In the genomic region with DNA sequence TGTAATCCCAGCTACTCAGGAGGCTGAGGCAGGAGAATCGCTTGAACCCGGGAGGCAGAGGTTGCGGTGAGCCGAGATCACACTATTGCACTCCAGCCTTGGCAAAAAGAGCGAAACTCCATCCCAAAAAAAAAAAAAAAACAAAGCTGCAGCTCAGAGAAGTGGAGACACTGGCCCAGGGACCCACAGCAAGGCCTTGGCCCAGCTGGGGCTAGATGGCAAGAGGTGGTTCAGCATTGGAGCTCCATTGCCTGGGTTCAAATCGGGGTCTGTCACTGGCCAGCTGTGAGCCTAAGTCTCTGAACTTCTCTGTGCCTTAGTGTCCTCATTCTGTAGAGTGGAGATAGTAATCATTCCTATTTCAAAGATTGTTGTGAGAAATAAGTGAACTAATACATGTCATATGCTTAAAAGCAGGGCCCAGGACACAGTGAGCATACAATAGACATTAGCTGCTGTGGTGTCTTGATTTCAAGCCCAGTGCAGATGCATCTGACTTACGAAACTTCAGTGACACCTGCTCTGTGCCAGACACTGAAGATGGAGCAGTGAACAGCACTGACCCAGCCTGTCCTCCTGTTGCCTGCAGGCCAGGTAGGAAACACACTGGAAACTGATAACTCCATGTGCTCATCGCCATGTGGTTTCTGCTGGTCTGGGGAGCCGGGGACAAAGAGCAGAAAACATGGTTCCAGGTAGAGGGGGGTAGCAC, we compare ENCODE assay signal across 1 cellular context.
TF ChIP-seq lines count a peak whose summit lies in the region.

No MANE protein-coding gene starts in this region.

TF ChIP-seq in HEK293, 187 proteins besides CTCF, POLR2A, EP300 and RAD21 (continued from another document):
- TF ChIP-seq, protein P1, sequence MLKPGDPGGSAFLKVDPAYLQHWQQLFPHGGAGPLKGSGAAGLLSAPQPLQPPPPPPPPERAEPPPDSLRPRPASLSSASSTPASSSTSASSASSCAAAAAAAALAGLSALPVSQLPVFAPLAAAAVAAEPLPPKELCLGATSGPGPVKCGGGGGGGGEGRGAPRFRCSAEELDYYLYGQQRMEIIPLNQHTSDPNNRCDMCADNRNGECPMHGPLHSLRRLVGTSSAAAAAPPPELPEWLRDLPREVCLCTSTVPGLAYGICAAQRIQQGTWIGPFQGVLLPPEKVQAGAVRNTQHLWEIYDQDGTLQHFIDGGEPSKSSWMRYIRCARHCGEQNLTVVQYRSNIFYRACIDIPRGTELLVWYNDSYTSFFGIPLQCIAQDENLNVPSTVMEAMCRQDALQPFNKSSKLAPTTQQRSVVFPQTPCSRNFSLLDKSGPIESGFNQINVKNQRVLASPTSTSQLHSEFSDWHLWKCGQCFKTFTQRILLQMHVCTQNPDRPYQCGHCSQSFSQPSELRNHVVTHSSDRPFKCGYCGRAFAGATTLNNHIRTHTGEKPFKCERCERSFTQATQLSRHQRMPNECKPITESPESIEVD (tag by site-specific recombination; IDR thresholded peaks at IDR 0.05): no peak
- TF ChIP-seq, protein P2, sequence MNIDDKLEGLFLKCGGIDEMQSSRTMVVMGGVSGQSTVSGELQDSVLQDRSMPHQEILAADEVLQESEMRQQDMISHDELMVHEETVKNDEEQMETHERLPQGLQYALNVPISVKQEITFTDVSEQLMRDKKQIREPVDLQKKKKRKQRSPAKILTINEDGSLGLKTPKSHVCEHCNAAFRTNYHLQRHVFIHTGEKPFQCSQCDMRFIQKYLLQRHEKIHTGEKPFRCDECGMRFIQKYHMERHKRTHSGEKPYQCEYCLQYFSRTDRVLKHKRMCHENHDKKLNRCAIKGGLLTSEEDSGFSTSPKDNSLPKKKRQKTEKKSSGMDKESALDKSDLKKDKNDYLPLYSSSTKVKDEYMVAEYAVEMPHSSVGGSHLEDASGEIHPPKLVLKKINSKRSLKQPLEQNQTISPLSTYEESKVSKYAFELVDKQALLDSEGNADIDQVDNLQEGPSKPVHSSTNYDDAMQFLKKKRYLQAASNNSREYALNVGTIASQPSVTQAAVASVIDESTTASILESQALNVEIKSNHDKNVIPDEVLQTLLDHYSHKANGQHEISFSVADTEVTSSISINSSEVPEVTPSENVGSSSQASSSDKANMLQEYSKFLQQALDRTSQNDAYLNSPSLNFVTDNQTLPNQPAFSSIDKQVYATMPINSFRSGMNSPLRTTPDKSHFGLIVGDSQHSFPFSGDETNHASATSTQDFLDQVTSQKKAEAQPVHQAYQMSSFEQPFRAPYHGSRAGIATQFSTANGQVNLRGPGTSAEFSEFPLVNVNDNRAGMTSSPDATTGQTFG (tag by site-specific recombination; IDR thresholded peaks at IDR 0.05; ENCODE audit: borderline replicate concordance): no peak
- TF ChIP-seq ZSCAN30 (tag by site-specific recombination; IDR thresholded peaks at IDR 0.05) (no peak), ZNF664 (tag by site-specific recombination; IDR thresholded peaks at IDR 0.05) (peak; percentile 72; the same call in 1 of the 2 replicates)
